15 cellular contexts compared by ENCODE assay signal in the genomic region with DNA sequence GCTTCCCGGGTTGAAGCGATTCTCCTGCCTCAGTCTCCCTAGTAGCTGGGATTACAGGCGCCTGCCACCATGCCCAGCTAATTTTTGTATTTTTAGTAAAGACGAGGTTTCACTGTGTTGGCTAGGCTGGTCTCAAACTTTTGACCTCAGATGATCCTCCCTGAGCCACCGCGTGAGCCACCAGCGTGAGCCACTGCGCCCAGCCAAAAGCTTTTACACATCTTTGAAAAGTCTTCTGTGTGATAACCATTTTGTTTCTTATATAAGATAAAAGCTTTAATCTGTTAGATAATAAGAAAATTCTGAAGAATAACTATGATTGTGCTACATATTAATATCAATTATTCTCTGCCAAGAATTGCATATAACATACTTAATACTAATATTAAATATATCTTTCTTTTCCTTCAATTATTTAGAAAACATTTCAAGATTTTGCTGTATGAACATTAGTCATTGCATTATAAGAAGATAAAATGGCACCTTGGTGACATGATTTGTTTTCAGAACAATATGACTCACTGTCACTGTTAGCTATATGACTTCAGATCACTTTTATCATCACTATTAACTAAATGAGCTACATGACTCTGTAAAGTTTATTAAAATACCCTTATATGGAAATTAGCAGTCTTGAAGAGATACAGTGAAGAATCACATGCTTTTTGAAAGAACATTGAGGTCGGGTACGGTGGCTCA. TPM values are rescaled to one million over a fixed set of nuclear protein-coding genes. Genes with fewer than 3 reads are reported as not detected.
DNase-seq lines count a peak whose midpoint lies in the region; ATAC-seq and TF ChIP-seq lines count a peak whose summit lies in the region.
"Had no signal": no experiment of that assay in that cellular context is flagged by ENCODE, and none has a peak within 500 bp of the region (broad histone marks: within the 10 kb centered on the region; RNA-seq: fewer than 3 reads in every experiment).

No MANE protein-coding gene starts in this region.

- H3K4me3 Mint-ChIP-seq in MCF 10A (ENCODE audit: unreplicated experiment) = no peak overlapping the region

- H3K79me2 ChIP-seq in OCI-LY3 (ENCODE audit: low read length) = peaks cover 37% of the 10 kb centered on the region

- H3K4me3 ChIP-seq in GM12864 (ENCODE audit: low read depth, low read length) (peak overlapping the region; percentile 30; the same call in 1 of the 2 replicates), OCI-LY3 (ENCODE audit: low read length) (peak overlapping the region; percentile 53)
- H3K4me3 ChIP-seq: mucosa of descending colon, psoas muscle, thoracic aorta had no signal

- H4K20me1 ChIP-seq in OCI-LY3 (ENCODE audit: insufficient read depth, low read length) = no peaks in the 10 kb centered on the region

- no peaks in the 10 kb centered on the region for H3K4me1 Mint-ChIP-seq in MCF 10A (ENCODE audit: insufficient read depth, unreplicated experiment)

- H3K4me2 ChIP-seq in OCI-LY3 (ENCODE audit: low read length) = peak overlapping the region; percentile 57

- no peaks in the 10 kb centered on the region for H3K9me3 Mint-ChIP-seq in MCF 10A (ENCODE audit: unreplicated experiment)

- no peaks in the 10 kb centered on the region for H3K36me3 ChIP-seq in OCI-LY3 (replicated peaks; ENCODE audit: low read depth, low read length)
- H3K36me3 ChIP-seq: thoracic aorta had no signal

- peaks cover 71% of the 10 kb centered on the region for H3K4me1 ChIP-seq in OCI-LY3 (ENCODE audit: low read length)
- H3K4me1 ChIP-seq: psoas muscle had no signal

- no TSS peak for BruUV-seq in MCF 10A (replicated peaks; lab: Mats Ljungman, UMichigan)

- intact Hi-C loops in MCF 10A (cut with micrococcal nuclease) = no loop called here

- CTCF ChIA-PET in MCF 10A (lab: Yijun Ruan, JAX) = interaction anchor here (0.7 to 1.3 kb wide), 3 partner anchors 21 to 65 kb away, joined by 3 to 5 read pairs (median 3); no protein-coding TSS in a partner anchor

- H3K27me3 Mint-ChIP-seq in MCF 10A (ENCODE audit: insufficient read depth, unreplicated experiment) = no peaks in the 10 kb centered on the region

- no peaks in the 10 kb centered on the region for H3K9me3 ChIP-seq in OCI-LY3 (ENCODE audit: insufficient read depth, low read length)
- H3K9me3 ChIP-seq: mucosa of descending colon, psoas muscle, thoracic aorta had no signal

- peak overlapping the region; percentile 54 for H3K9ac ChIP-seq in OCI-LY3 (ENCODE audit: low read length)

- ATAC-seq in GM19324 (IDR thresholded peaks at IDR 0.05; ENCODE audit: low FRiP score, unreplicated experiment) (peak; percentile 14), HG02870 (IDR thresholded peaks at IDR 0.05; ENCODE audit: unreplicated experiment) (peak; percentile 54)
- ATAC-seq: mucosa of descending colon, psoas muscle had no signal

- no peaks in the 10 kb centered on the region for H3K27me3 ChIP-seq in OCI-LY3 (ENCODE audit: low read depth, low read length)

- H3K27ac Mint-ChIP-seq in MCF 10A (ENCODE audit: low read depth, unreplicated experiment) = no peak overlapping the region

- DNase-seq in GM12864 (ENCODE audit: low read depth) (no peak), NCI-H1694 treated with DMSO at 0.1 percent for 48 hours (lab: John Stamatoyannopoulos, UW) (no peak), MCF 10A (ENCODE audit: unreplicated experiment) (no peak), NCI-H1694 (lab: John Stamatoyannopoulos, UW) (no peak), GM19240 (ENCODE audit: insufficient read length, low spot score) (no peak)
- DNase-seq: HCEC 1CT, mucosa of descending colon, NCI-H2171, psoas muscle had no signal

- no peak for TF ChIP-seq CTCF in GM12864 (IDR thresholded peaks at IDR 0.05; ENCODE audit: low read depth, low read length, missing control alignments)
- TF ChIP-seq CTCF in OCI-LY3 (IDR thresholded peaks at IDR 0.05; ENCODE audit: low read depth, low read length) = no peak
- no peak for TF ChIP-seq CTCF in MCF 10A (IDR thresholded peaks at IDR 0.05; ENCODE audit: unreplicated experiment)

- POLR2A ChIA-PET in MCF 10A (lab: Yijun Ruan, JAX) = interaction anchor here (0.6 to 0.7 kb wide), 2 partner anchors 16 to 895 kb away, joined by 3 read pairs; a partner anchor contains a TSS

- H3K27ac ChIP-seq in OCI-LY3 (ENCODE audit: low read length) = peak overlapping the region; percentile 84
- H3K27ac ChIP-seq: epithelial cell of prostate, psoas muscle, RWPE1, thoracic aorta had no signal

- H2AFZ ChIP-seq in OCI-LY3 (ENCODE audit: low read depth, low read length) = no peak overlapping the region

- H3K36me3 Mint-ChIP-seq in MCF 10A (ENCODE audit: insufficient read depth, unreplicated experiment) = no peaks in the 10 kb centered on the region

RNA-seq across cellular contexts. Expression of a gene that starts 33.4 kb away (rescaled TPM):
- 42.7 and 48.7 TPM in 2 replicates for total RNA-seq in MCF 10A (2022)
